ENCODE assay signal across 13 cellular contexts in genomic region chr6:154457881-154458284, GRCh38. TPM values are rescaled to one million over a fixed set of nuclear protein-coding genes. Genes with fewer than 3 reads are reported as not detected.
DNase-seq lines count a peak whose midpoint lies in the region; ATAC-seq and TF ChIP-seq lines count a peak whose summit lies in the region.
"Had no signal": no experiment of that assay in that cellular context is flagged by ENCODE, and none has a peak within 500 bp of the region (broad histone marks: within the 10 kb centered on the region; RNA-seq: fewer than 3 reads in every experiment).

No MANE protein-coding gene starts in this region.

- H3K36me3 ChIP-seq in HEK293 (ENCODE audit: control insufficient read depth in 2 of 2, insufficient read depth in 1 of 2, low read length in 2 of 2) (no peaks in the 10 kb centered on the region), rectal smooth muscle tissue (ENCODE audit: control insufficient read depth, insufficient read depth, low read length) (no peaks in the 10 kb centered on the region)

- no peaks in the 10 kb centered on the region for H3K9me3 Mint-ChIP-seq in chondrocyte (ENCODE audit: low read depth)
- H3K9me3 Mint-ChIP-seq: CD8-positive, alpha-beta memory T cell; natural killer cell treated with Interleukin-12 subunit alpha and Interleukin-12 subunit beta and Interleukin-15 and Interleukin-18, amount 100 ng/mL, for 72 hours; stimulated activated naive CD8-positive, alpha-beta T cell treated with anti-CD3 and anti-CD28 coated beads, Interleukin-15, amount 100 ng/mL, for 72 hours; T-cell had no signal

- POLR2A ChIA-PET in HEK293 (lab: Yijun Ruan, JAX), result interaction anchor here (0.6 to 0.8 kb wide), 3 partner anchors 10 to 94 kb away, joined by 3 to 7 read pairs (median 4); no protein-coding TSS in a partner anchor

- H3K27ac ChIP-seq in HEK293 (ENCODE audit: extremely low read depth, low read depth, low read length) (no peak overlapping the region), rectal smooth muscle tissue (ENCODE audit: low read depth, low read length) (peak overlapping the region; percentile 88)

- no peaks in the 10 kb centered on the region for H3K27me3 Mint-ChIP-seq in chondrocyte (ENCODE audit: low read depth)

- H3K4me1 ChIP-seq in HEK293 (ENCODE audit: control insufficient read depth, insufficient read depth, low read length) (peaks cover 16% of the 10 kb centered on the region), rectal smooth muscle tissue (ENCODE audit: control insufficient read depth, insufficient read depth, low read length) (peaks cover 35% of the 10 kb centered on the region)

- ATAC-seq in HG02678 (IDR thresholded peaks at IDR 0.05; ENCODE audit: unreplicated experiment), result no peak
- ATAC-seq: natural killer cell treated with Interleukin-12 subunit alpha and Interleukin-12 subunit beta and Interleukin-15 and Interleukin-18, amount 100 ng/mL, for 72 hours; stimulated activated naive CD8-positive, alpha-beta T cell treated with anti-CD3 and anti-CD28 coated beads, Interleukin-15, amount 100 ng/mL, for 72 hours; T-cell had no signal

- no peaks in the 10 kb centered on the region for H3K27me3 ChIP-seq in rectal smooth muscle tissue (ENCODE audit: control insufficient read depth, insufficient read depth, low read length)

- H3K9me3 ChIP-seq in HEK293 (ENCODE audit: control insufficient read depth, insufficient read depth, low read depth, low read length), result no peaks in the 10 kb centered on the region

- H3K36me3 Mint-ChIP-seq in chondrocyte (ENCODE audit: low read depth), result no peaks in the 10 kb centered on the region
- H3K36me3 Mint-ChIP-seq: CD8-positive, alpha-beta memory T cell; natural killer cell treated with Interleukin-12 subunit alpha and Interleukin-12 subunit beta and Interleukin-15 and Interleukin-18, amount 100 ng/mL, for 72 hours; T-cell had no signal

- no peak for TF ChIP-seq CTCF in HEK293 (tag by site-specific recombination; IDR thresholded peaks at IDR 0.05)
- no peak for TF ChIP-seq CTCF in chondrocyte (IDR thresholded peaks at IDR 0.05)

- peak; percentile 12 for DNase-seq in NCI-H226
- DNase-seq in chondrocyte (ENCODE audit: low spot score), result no peak
- DNase-seq in glomerular visceral epithelial cell (ENCODE audit: extremely low spot score), result no peak
- no peak for DNase-seq in epidermal melanocyte (ENCODE audit: insufficient read length, low spot score)
- no peak for DNase-seq in activated T-cell treated with anti-CD3 and anti-CD28 coated beads, Interleukin-2, amount 50 U/mL, for 1 hour
- DNase-seq: CD8-positive, alpha-beta memory T cell; stimulated activated CD4-positive, alpha-beta T cell treated with anti-CD3 and anti-CD28 coated beads, Interleukin-2, amount 100 ng/mL, for 24 hours; stimulated activated naive CD8-positive, alpha-beta T cell treated with anti-CD3 and anti-CD28 coated beads, Interleukin-15, amount 100 ng/mL, for 72 hours; T-cell had no signal

- H3K4me1 Mint-ChIP-seq in chondrocyte (ENCODE audit: low read depth), result peaks cover 47% of the 10 kb centered on the region

- H3K9ac ChIP-seq in rectal smooth muscle tissue (ENCODE audit: low read length), result no peak overlapping the region

- CTCF ChIA-PET in HEK293 (lab: Yijun Ruan, JAX), result interaction anchor here (0.7 to 2.6 kb wide), 7 partner anchors 10 to 180 kb away, joined by 3 to 12 read pairs (median 5); no protein-coding TSS in a partner anchor

- H3K4me3 ChIP-seq in HEK293 (ENCODE audit: low read depth, low read length) (no peak overlapping the region), rectal smooth muscle tissue (ENCODE audit: low read length) (no peak overlapping the region)

- H3K4me3 Mint-ChIP-seq in chondrocyte (ENCODE audit: unreplicated experiment), result no peak overlapping the region
- H3K4me3 Mint-ChIP-seq: CD8-positive, alpha-beta memory T cell; natural killer cell treated with Interleukin-12 subunit alpha and Interleukin-12 subunit beta and Interleukin-15 and Interleukin-18, amount 100 ng/mL, for 72 hours; stimulated activated naive CD8-positive, alpha-beta T cell treated with anti-CD3 and anti-CD28 coated beads, Interleukin-15, amount 100 ng/mL, for 72 hours; T-cell had no signal

- H3K27ac Mint-ChIP-seq in chondrocyte (ENCODE audit: unreplicated experiment), result peak overlapping the region; percentile 65
- H3K27ac Mint-ChIP-seq: CD8-positive, alpha-beta memory T cell; natural killer cell treated with Interleukin-12 subunit alpha and Interleukin-12 subunit beta and Interleukin-15 and Interleukin-18, amount 100 ng/mL, for 72 hours; stimulated activated naive CD8-positive, alpha-beta T cell treated with anti-CD3 and anti-CD28 coated beads, Interleukin-15, amount 100 ng/mL, for 72 hours; T-cell had no signal

TF ChIP-seq in HEK293, 187 proteins besides CTCF, POLR2A, EP300 and RAD21:
- TF ChIP-seq ZFP69B (tag by site-specific recombination; IDR thresholded peaks at IDR 0.05) (no peak), ZNF654 (tag by site-specific recombination; IDR thresholded peaks at IDR 0.05; ENCODE audit: low read depth) (peak; percentile 35; the same call in 1 of the 2 replicates)
TF ChIP-seq in HEK293: peak in this region for 1.

RNA-seq across cellular contexts. Expression of gene CNKSR3, which starts 52.6 kb away (rescaled TPM):
- 11.5 to 14.2 TPM (median 12.8 TPM) in 3 replicates for total RNA-seq in chondrocyte
